Comparison of ENCODE assay signal across 8 cellular contexts in the genomic region with DNA sequence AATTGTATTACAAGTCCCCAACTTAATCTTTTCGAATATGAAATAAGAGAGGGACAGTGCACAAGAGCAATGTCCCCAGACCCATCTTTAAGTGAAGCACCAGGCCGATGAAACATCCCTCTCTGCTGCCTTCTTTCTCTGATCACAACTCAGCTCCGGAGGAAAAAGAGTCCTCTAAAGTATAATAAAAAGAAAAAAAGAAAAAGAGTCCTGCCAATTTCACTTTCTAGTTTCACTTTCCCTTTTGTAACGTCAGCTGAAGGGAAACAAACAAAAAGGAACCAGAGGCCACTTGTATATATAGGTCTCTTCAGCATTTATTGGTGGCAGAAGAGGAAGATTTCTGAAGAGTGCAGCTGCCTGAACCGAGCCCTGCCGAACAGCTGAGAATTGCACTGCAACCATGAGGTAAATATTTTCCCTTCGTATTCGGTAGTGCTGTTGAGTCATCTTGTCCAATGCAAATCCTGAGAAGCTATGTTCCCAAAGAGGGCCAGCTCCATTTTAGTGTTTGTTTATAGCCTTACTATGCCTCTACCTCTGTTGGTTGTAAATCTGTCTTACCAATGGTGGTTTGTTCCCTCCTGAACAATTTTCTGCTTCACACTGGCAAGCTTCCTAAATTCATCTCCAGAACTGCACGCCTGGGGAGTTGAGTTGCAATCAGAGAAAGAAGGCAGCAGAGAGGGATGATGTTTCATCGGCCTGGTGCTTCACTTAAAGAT. TPM values are rescaled to one million over a fixed set of nuclear protein-coding genes. Genes with fewer than 3 reads are reported as not detected.
A peak's percentile ranks its signal among the peaks of the same experiment; 100 is the strongest.
DNase-seq lines count a peak whose midpoint lies in the region; ATAC-seq, FAIRE-seq and TF ChIP-seq lines count a peak whose summit lies in the region.

Gene IFIT2, plus strand, starts transcription at position 326 of the 725 bp plus-strand sequence. Its CDS starts 78 bp downstream, at position 404.

- H3K36me3 Mint-ChIP-seq in endothelial cell (ENCODE audit: low read depth, unreplicated experiment) = no peaks in the 10 kb centered on the region
- peaks cover 13 to 15% of the 10 kb centered on the region in 2 donors for H3K36me3 Mint-ChIP-seq in naive B cell

- DNase-seq in A549 (ENCODE audit: low read depth in 1 of 2, low spot score in 1 of 2) (peak; percentile 37 to 47), GM13976 (ENCODE audit: low spot score) (peak; percentile 50), NCI-H2029 (lab: John Stamatoyannopoulos, UW) (peak; percentile 12), endothelial cell (ENCODE audit: low spot score) (no peak), naive B cell (peak; percentile 75), iPS-NIHi7 (ENCODE audit: extremely low spot score) (no peak)
- peak; percentile 9 for DNase-seq in activated CD4-positive, alpha-beta T cell treated with anti-CD3 and anti-CD28 coated beads for 48 hours

- peaks cover 3% of the 10 kb centered on the region; the same call in 1 of the 3 replicates for H3K9me3 ChIP-seq in A549

- H3K9me3 Mint-ChIP-seq in endothelial cell (ENCODE audit: unreplicated experiment) (no peaks in the 10 kb centered on the region), naive B cell (peaks cover 0 to 9% (median 6%) of the 10 kb centered on the region in 7 donors)

- peaks cover 25% of the 10 kb centered on the region for H3K4me1 Mint-ChIP-seq in endothelial cell (ENCODE audit: unreplicated experiment)
- H3K4me1 Mint-ChIP-seq in naive B cell = peaks cover 38 to 58% (median 56%) of the 10 kb centered on the region in 3 donors

- H3K4me2 ChIP-seq in A549 = peak within 1 kb of the TSS; percentile 88

- peaks cover 5% of the 10 kb centered on the region for H3K27me3 Mint-ChIP-seq in endothelial cell (ENCODE audit: unreplicated experiment)
- no peaks in the 10 kb centered on the region for H3K27me3 Mint-ChIP-seq in naive B cell

- ATAC-seq in A549 = peak; percentile 82 to 86
- ATAC-seq in HG02759 (IDR thresholded peaks at IDR 0.05; ENCODE audit: unreplicated experiment) = peak; percentile 66
- peak; percentile 91 to 93 for ATAC-seq in naive B cell (ENCODE audit: low read depth in 2 of 2)

- peak; percentile 36 for FAIRE-seq in A549 (lab: Jason Lieb, UNC)

- H3K4me3 ChIP-seq in A549 = peak within 1 kb of the TSS; percentile 38

- POLR2A ChIA-PET in A549 (lab: Yijun Ruan, JAX) = interaction anchor here (0.9 to 1.9 kb wide), 4 partner anchors 23 to 50 kb away, joined by 3 to 12 read pairs (median 6); partner anchors contain the start of genes IFIT3 and LIPA

- TF ChIP-seq RAD21 in A549 (conservative IDR thresholded peaks at IDR 0.05 in 1 of 2, IDR thresholded peaks at IDR 0.05 in 1 of 2) = no peak

- CTCF ChIA-PET in A549 (lab: Yijun Ruan, JAX) = interaction anchor here (1.5 to 1.6 kb wide), 3 partner anchors 25 to 67 kb away, joined by 3 to 9 read pairs (median 3); no protein-coding TSS in a partner anchor

- peak within 1 kb of the TSS; percentile 70 to 83 for H3K27ac ChIP-seq in A549

- WGBS in A549 (ENCODE audit: missing lambda C conversion rate) = under 1% methylated on average over 10 of the region's 10 CpGs

- H3K4me3 Mint-ChIP-seq in endothelial cell (ENCODE audit: unreplicated experiment) = no peak within 1 kb of the TSS
- H3K4me3 Mint-ChIP-seq in naive B cell = peak within 1 kb of the TSS; percentile 89 to 98 (median 96)

- H3K4me1 ChIP-seq in A549 = peaks cover 16% of the 10 kb centered on the region; the same call in 2 of the 3 replicates

- TF ChIP-seq CTCF in A549 (IDR thresholded peaks at IDR 0.05) = no peak
- TF ChIP-seq CTCF in GM13976 (IDR thresholded peaks at IDR 0.05; ENCODE audit: borderline replicate concordance, control extremely low read depth, extremely low read depth, insufficient read depth, missing control alignments) = no peak
- TF ChIP-seq CTCF in endothelial cell (IDR thresholded peaks at IDR 0.05; ENCODE audit: unreplicated experiment) = no peak

- in situ Hi-C loops in GM13976 (cut with MboI; ENCODE audit: low sequenced_read_pairs, unreplicated experiment) = no loop called here

- no peak for TF ChIP-seq EP300 in A549 (IDR thresholded peaks at IDR 0.05)

- H3K27ac Mint-ChIP-seq in endothelial cell (ENCODE audit: unreplicated experiment) (peak within 1 kb of the TSS; percentile 55), naive B cell (peak within 1 kb of the TSS; percentile 94 to 99 (median 98))

- TF ChIP-seq POLR2A in A549 (IDR thresholded peaks at IDR 0.05; ENCODE audit: low read length) = no peak

TF ChIP-seq in A549, 52 proteins besides CTCF, POLR2A, EP300 and RAD21:
- TF ChIP-seq HMGXB4 (CRISPR knock-in tag; IDR thresholded peaks at IDR 0.05; ENCODE audit: borderline replicate concordance) (no peak), JUN (IDR thresholded peaks at IDR 0.05) (0 out of 5 replicates have a peak, but pooled peaks of 1 of the 2 experiments have one; percentile 20), KDM1A (IDR thresholded peaks at IDR 0.05; ENCODE audit: low read depth) (no peak), FOSL2 (IDR thresholded peaks at IDR 0.05) (no peak), FOSL2 (CRISPR knock-in tag; IDR thresholded peaks at IDR 0.05) (peak; percentile 35; the same call in 1 of the 2 replicates), RCOR1 (IDR thresholded peaks at IDR 0.05; ENCODE audit: low read depth, low read length) (no peak), HES2 (IDR thresholded peaks at IDR 0.05) (no peak), MAX (IDR thresholded peaks at IDR 0.05) (peak; percentile 58), PHF8 (IDR thresholded peaks at IDR 0.05; ENCODE audit: borderline replicate concordance, low read depth) (no peak; the same call in 1 of the 2 replicates), ZFP36 (IDR thresholded peaks at IDR 0.05; ENCODE audit: borderline replicate concordance, partially characterized antibody) (no peak)
- TF ChIP-seq, protein P1, sequence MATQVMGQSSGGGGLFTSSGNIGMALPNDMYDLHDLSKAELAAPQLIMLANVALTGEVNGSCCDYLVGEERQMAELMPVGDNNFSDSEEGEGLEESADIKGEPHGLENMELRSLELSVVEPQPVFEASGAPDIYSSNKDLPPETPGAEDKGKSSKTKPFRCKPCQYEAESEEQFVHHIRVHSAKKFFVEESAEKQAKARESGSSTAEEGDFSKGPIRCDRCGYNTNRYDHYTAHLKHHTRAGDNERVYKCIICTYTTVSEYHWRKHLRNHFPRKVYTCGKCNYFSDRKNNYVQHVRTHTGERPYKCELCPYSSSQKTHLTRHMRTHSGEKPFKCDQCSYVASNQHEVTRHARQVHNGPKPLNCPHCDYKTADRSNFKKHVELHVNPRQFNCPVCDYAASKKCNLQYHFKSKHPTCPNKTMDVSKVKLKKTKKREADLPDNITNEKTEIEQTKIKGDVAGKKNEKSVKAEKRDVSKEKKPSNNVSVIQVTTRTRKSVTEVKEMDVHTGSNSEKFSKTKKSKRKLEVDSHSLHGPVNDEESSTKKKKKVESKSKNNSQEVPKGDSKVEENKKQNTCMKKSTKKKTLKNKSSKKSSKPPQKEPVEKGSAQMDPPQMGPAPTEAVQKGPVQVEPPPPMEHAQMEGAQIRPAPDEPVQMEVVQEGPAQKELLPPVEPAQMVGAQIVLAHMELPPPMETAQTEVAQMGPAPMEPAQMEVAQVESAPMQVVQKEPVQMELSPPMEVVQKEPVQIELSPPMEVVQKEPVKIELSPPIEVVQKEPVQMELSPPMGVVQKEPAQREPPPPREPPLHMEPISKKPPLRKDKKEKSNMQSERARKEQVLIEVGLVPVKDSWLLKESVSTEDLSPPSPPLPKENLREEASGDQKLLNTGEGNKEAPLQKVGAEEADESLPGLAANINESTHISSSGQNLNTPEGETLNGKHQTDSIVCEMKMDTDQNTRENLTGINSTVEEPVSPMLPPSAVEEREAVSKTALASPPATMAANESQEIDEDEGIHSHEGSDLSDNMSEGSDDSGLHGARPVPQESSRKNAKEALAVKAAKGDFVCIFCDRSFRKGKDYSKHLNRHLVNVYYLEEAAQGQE (IDR thresholded peaks at IDR 0.05) = no peak
- TF ChIP-seq, protein P2, sequence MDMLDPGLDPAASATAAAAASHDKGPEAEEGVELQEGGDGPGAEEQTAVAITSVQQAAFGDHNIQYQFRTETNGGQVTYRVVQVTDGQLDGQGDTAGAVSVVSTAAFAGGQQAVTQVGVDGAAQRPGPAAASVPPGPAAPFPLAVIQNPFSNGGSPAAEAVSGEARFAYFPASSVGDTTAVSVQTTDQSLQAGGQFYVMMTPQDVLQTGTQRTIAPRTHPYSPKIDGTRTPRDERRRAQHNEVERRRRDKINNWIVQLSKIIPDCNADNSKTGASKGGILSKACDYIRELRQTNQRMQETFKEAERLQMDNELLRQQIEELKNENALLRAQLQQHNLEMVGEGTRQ (IDR thresholded peaks at IDR 0.05) = no peak

RNA-seq across cellular contexts. Expression of gene IFIT2, which starts in this region (rescaled TPM):
- polyA plus RNA-seq in A549 (2011; rRNA removed) (0.81 and 1.1 TPM in 2 replicates), A549 (2017; fragmentation: RNase III; extraction: RNeasy Plus Mini Kit Qiagen cat#74134 plus additional on column Dnase treatment) (0.75 to 0.94 TPM (median 0.77 TPM) in 3 replicates), naive B cell (ENCODE audit: low read depth in 6 of 6) (10 to 100 TPM in 5 of 6 donors, 1 to 10 TPM in 1; 9.4 to 22.7 (median 14.0) TPM)
- 0.12 and 0.13 TPM in 2 replicates for polyA plus RNA-seq in A549 (2012; cell fraction: cytosol; rRNA removed)
- polyA plus RNA-seq in A549 (2012; cell fraction: nucleus; rRNA removed) = 0.04 and 0.06 TPM in 2 replicates
- 0.29 and 0.50 TPM in 2 replicates for polyA minus RNA-seq in A549 (2011; rRNA and poly(A)+ RNA removed)
- total RNA-seq in endothelial cell (ENCODE audit: unreplicated experiment) = 0.80 TPM

Comparison
In these comparisons a context has a peak if more than half of its experiments do, and no peak if none do; other contexts are left out.
1. RNA of gene IFIT2 (polyA plus RNA-seq): 9.4 to 22.7 TPM in naive B cell; 0.04 to 1.1 TPM in A549; every median in the first group is over 4 times any median in the second.
2. DNase-seq: peak in A549 (2 of 2), GM13976 (single experiment), NCI-H2029 (single experiment), activated CD4-positive, alpha-beta T cell treated with anti-CD3 and anti-CD28 coated beads for 48 hours (single experiment) and naive B cell (single experiment); none in endothelial cell (single experiment) and iPS-NIHi7 (single experiment).
3. Peak in every context shown above with its lines, with median percentiles within 50 percentile points of each other: ATAC-seq.